In the genomic region with DNA sequence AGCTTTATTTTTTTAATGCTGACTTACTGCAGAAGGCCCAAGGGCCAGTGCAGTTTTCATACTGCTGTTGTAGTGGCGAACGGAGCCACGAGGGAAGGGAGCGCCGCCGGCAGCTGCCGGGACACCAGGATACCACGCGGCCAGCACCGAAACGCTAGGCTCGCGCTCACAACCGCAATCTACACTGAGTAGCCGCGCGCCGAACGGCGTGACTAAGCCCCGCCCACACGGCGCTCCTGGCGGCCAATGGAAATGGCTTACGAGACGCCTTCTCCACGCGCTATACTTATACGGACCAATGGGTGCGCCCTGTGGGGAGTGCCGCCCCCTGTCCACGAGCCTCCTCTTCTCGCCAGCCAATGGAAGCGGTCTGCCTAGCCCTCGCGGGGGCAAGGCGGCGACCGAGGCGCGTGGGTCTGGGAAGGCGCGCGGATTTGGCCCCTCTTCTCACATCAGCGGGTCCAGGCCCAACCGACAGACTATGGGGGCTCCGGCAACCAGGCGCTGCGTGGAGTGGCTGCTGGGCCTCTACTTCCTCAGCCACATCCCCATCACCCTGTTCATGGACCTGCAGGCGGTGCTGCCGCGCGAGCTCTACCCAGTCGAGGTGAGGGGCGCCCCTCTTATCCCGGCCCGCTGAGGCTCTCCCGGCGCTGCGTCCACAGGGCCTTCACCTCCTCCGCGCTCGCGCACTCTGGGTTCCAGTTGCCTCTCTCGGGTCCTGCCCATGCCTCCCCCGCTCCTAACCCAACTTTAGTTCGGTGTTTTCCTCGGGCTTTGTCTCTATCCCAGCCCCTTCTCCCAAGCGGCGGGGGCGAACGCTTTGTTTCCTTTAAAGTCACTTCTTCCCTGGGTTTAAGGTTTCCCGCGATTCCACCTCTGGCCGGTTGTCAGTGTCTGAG, we compare ENCODE assay signal across 1 cellular context.
TF ChIP-seq lines count a peak whose summit lies in the region.

A gene (plus strand): TSS at position 442 of the 902 bp plus-strand sequence. CDS start 40 bp downstream, at position 482.

TF ChIP-seq in K562, 482 proteins besides CTCF, POLR2A, EP300 and RAD21 (continued from another document and continues in another):
- TF ChIP-seq, protein P1, sequence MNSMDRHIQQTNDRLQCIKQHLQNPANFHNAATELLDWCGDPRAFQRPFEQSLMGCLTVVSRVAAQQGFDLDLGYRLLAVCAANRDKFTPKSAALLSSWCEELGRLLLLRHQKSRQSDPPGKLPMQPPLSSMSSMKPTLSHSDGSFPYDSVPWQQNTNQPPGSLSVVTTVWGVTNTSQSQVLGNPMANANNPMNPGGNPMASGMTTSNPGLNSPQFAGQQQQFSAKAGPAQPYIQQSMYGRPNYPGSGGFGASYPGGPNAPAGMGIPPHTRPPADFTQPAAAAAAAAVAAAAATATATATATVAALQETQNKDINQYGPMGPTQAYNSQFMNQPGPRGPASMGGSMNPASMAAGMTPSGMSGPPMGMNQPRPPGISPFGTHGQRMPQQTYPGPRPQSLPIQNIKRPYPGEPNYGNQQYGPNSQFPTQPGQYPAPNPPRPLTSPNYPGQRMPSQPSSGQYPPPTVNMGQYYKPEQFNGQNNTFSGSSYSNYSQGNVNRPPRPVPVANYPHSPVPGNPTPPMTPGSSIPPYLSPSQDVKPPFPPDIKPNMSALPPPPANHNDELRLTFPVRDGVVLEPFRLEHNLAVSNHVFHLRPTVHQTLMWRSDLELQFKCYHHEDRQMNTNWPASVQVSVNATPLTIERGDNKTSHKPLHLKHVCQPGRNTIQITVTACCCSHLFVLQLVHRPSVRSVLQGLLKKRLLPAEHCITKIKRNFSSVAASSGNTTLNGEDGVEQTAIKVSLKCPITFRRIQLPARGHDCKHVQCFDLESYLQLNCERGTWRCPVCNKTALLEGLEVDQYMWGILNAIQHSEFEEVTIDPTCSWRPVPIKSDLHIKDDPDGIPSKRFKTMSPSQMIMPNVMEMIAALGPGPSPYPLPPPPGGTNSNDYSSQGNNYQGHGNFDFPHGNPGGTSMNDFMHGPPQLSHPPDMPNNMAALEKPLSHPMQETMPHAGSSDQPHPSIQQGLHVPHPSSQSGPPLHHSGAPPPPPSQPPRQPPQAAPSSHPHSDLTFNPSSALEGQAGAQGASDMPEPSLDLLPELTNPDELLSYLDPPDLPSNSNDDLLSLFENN (IDR thresholded peaks at IDR 0.05; ENCODE audit: low read depth in 2 of 2, low read length in 2 of 2), result no peak
- no peak for TF ChIP-seq KLF1 (tag; IDR thresholded peaks at IDR 0.05)
- no peak for TF ChIP-seq ZNF146 (CRISPR knock-in tag; IDR thresholded peaks at IDR 0.05; ENCODE audit: unreplicated experiment)
- TF ChIP-seq NFE2L1 (tag; IDR thresholded peaks at IDR 0.05; ENCODE audit: borderline replicate concordance, low read depth), result no peak
- peak; percentile 78; the same call in 1 of the 2 replicates for TF ChIP-seq MBD2 (IDR thresholded peaks at IDR 0.05; ENCODE audit: borderline replicate concordance, low read depth)
- TF ChIP-seq MYNN (IDR thresholded peaks at IDR 0.05), result no peak
- TF ChIP-seq MYNN (CRISPR knock-in tag; IDR thresholded peaks at IDR 0.05), result no peak
- TF ChIP-seq, protein P2, sequence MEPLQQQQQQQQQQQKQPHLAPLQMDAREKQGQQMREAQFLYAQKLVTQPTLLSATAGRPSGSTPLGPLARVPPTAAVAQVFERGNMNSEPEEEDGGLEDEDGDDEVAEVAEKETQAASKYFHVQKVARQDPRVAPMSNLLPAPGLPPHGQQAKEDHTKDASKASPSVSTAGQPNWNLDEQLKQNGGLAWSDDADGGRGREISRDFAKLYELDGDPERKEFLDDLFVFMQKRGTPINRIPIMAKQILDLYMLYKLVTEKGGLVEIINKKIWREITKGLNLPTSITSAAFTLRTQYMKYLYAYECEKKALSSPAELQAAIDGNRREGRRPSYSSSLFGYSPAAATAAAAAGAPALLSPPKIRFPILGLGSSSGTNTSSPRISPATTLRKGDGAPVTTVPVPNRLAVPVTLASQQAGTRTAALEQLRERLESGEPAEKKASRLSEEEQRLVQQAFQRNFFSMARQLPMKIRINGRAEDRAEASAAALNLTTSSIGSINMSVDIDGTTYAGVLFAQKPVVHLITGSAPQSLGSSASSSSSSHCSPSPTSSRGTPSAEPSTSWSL (CRISPR knock-in tag; IDR thresholded peaks at IDR 0.05; ENCODE audit: borderline replicate concordance), result no peak
- TF ChIP-seq, protein P3, sequence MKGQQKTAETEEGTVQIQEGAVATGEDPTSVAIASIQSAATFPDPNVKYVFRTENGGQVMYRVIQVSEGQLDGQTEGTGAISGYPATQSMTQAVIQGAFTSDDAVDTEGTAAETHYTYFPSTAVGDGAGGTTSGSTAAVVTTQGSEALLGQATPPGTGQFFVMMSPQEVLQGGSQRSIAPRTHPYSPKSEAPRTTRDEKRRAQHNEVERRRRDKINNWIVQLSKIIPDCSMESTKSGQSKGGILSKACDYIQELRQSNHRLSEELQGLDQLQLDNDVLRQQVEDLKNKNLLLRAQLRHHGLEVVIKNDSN (CRISPR knock-in tag; IDR thresholded peaks at IDR 0.05), result no peak; the same call in none of the 2 replicates
- TF ChIP-seq SRSF9 (IDR thresholded peaks at IDR 0.05; ENCODE audit: borderline replicate concordance, low read depth, low read length), result no peak
- TF ChIP-seq KDM2B (CRISPR knock-in tag; IDR thresholded peaks at IDR 0.05), result no peak
- no peak for TF ChIP-seq GTF2E2 (tag; IDR thresholded peaks at IDR 0.05)
- TF ChIP-seq PHF20 (IDR thresholded peaks at IDR 0.05; ENCODE audit: partially characterized antibody), result peak; percentile 57
- TF ChIP-seq POLR3A (IDR thresholded peaks at IDR 0.05; ENCODE audit: borderline replicate concordance, extremely low read depth, insufficient read depth, insufficient read length), result no peak
- peak; percentile 70; the same call in 1 of the 2 replicates for TF ChIP-seq SIN3B (IDR thresholded peaks at IDR 0.05; ENCODE audit: low read depth)
- TF ChIP-seq CBX2 (IDR thresholded peaks at IDR 0.05; ENCODE audit: insufficient read depth, low read length, poor library complexity, severe bottlenecking), result no peak
- TF ChIP-seq, protein P4, sequence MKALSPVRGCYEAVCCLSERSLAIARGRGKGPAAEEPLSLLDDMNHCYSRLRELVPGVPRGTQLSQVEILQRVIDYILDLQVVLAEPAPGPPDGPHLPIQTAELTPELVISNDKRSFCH (CRISPR knock-in tag; IDR thresholded peaks at IDR 0.05), result no peak
- TF ChIP-seq, protein P4 (tag; IDR thresholded peaks at IDR 0.05), result no peak
- TF ChIP-seq, protein P5, sequence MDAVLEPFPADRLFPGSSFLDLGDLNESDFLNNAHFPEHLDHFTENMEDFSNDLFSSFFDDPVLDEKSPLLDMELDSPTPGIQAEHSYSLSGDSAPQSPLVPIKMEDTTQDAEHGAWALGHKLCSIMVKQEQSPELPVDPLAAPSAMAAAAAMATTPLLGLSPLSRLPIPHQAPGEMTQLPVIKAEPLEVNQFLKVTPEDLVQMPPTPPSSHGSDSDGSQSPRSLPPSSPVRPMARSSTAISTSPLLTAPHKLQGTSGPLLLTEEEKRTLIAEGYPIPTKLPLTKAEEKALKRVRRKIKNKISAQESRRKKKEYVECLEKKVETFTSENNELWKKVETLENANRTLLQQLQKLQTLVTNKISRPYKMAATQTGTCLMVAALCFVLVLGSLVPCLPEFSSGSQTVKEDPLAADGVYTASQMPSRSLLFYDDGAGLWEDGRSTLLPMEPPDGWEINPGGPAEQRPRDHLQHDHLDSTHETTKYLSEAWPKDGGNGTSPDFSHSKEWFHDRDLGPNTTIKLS (IDR thresholded peaks at IDR 0.05; ENCODE audit: borderline replicate concordance, low read depth), result no peak; the same call in 1 of the 2 replicates
- TF ChIP-seq PTTG1 (tag; IDR thresholded peaks at IDR 0.05; ENCODE audit: low read depth), result no peak
- TF ChIP-seq SREBF2 (CRISPR knock-in tag; IDR thresholded peaks at IDR 0.05), result 0 out of 2 replicates have a peak, but pooled peaks have one; percentile 76
- TF ChIP-seq, protein P6, sequence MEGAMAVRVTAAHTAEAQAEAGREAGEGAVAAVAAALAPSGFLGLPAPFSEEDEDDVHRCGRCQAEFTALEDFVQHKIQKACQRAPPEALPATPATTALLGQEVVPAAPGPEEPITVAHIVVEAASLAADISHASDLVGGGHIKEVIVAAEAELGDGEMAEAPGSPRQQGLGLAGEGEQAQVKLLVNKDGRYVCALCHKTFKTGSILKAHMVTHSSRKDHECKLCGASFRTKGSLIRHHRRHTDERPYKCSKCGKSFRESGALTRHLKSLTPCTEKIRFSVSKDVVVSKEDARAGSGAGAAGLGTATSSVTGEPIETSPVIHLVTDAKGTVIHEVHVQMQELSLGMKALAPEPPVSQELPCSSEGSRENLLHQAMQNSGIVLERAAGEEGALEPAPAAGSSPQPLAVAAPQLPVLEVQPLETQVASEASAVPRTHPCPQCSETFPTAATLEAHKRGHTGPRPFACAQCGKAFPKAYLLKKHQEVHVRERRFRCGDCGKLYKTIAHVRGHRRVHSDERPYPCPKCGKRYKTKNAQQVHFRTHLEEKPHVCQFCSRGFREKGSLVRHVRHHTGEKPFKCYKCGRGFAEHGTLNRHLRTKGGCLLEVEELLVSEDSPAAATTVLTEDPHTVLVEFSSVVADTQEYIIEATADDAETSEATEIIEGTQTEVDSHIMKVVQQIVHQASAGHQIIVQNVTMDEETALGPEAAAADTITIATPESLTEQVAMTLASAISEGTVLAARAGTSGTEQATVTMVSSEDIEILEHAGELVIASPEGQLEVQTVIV (CRISPR knock-in tag; IDR thresholded peaks at IDR 0.05; ENCODE audit: borderline replicate concordance), result no peak
- TF ChIP-seq, protein P7, sequence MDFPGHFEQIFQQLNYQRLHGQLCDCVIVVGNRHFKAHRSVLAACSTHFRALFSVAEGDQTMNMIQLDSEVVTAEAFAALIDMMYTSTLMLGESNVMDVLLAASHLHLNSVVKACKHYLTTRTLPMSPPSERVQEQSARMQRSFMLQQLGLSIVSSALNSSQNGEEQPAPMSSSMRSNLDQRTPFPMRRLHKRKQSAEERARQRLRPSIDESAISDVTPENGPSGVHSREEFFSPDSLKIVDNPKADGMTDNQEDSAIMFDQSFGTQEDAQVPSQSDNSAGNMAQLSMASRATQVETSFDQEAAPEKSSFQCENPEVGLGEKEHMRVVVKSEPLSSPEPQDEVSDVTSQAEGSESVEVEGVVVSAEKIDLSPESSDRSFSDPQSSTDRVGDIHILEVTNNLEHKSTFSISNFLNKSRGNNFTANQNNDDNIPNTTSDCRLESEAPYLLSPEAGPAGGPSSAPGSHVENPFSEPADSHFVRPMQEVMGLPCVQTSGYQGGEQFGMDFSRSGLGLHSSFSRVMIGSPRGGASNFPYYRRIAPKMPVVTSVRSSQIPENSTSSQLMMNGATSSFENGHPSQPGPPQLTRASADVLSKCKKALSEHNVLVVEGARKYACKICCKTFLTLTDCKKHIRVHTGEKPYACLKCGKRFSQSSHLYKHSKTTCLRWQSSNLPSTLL (IDR thresholded peaks at IDR 0.05), result no peak
- TF ChIP-seq TRIM28 (IDR thresholded peaks at IDR 0.05), result no peak
- peak; percentile 65; the same call in 1 of the 2 replicates for TF ChIP-seq RB1 (IDR thresholded peaks at IDR 0.05; ENCODE audit: low read depth)
- TF ChIP-seq MCM3 (IDR thresholded peaks at IDR 0.05), result no peak
- peak; percentile 25 for TF ChIP-seq SAP30 (IDR thresholded peaks at IDR 0.05; ENCODE audit: borderline replicate concordance, insufficient read depth, low read depth, low read length, poor library complexity, severe bottlenecking)
- no peak for TF ChIP-seq ZNF780A (CRISPR knock-in tag; IDR thresholded peaks at IDR 0.05)
- TF ChIP-seq TAF1 (IDR thresholded peaks at IDR 0.05; ENCODE audit: control insufficient read depth, extremely low read depth, insufficient read depth, low read length, severe bottlenecking), result peak; percentile 90
- peak; percentile 65 for TF ChIP-seq HNRNPLL (IDR thresholded peaks at IDR 0.05; ENCODE audit: low read depth, low read length, poor library complexity, severe bottlenecking)
- no peak for TF ChIP-seq E2F3 (CRISPR knock-in tag; IDR thresholded peaks at IDR 0.05)
- no peak for TF ChIP-seq SLC30A9 (CRISPR knock-in tag; IDR thresholded peaks at IDR 0.05)
- peak; percentile 75; the same call in 1 of the 2 replicates for TF ChIP-seq MTA1 (IDR thresholded peaks at IDR 0.05; ENCODE audit: borderline replicate concordance)
- no peak for TF ChIP-seq ZNF217 (CRISPR knock-in tag; IDR thresholded peaks at IDR 0.05)
- peak; percentile 51; the same call in 1 of the 2 replicates for TF ChIP-seq ATF1 (CRISPR knock-in tag; IDR thresholded peaks at IDR 0.05)
- peak; percentile 96 for TF ChIP-seq ATF1 (tag; IDR thresholded peaks at IDR 0.05)
- peak; percentile 95 for TF ChIP-seq EP400 (IDR thresholded peaks at IDR 0.05)
- TF ChIP-seq POLR2G (IDR thresholded peaks at IDR 0.05; ENCODE audit: low read depth, low read length), result peak; percentile 94
- TF ChIP-seq TARDBP (IDR thresholded peaks at IDR 0.05), result peak; percentile 90
- TF ChIP-seq DMBX1 (CRISPR knock-in tag; IDR thresholded peaks at IDR 0.05; ENCODE audit: borderline replicate concordance), result no peak
- TF ChIP-seq BRD9 (IDR thresholded peaks at IDR 0.05; ENCODE audit: low read depth, partially characterized antibody), result peak; percentile 72
- no peak for TF ChIP-seq ZNF143 (CRISPR knock-in tag; IDR thresholded peaks at IDR 0.05)
- no peak for TF ChIP-seq CBX8 (IDR thresholded peaks at IDR 0.05; ENCODE audit: borderline replicate concordance, extremely low read depth, low read depth, low read length, poor library complexity, severe bottlenecking)
- TF ChIP-seq NFRKB (IDR thresholded peaks at IDR 0.05; ENCODE audit: low read depth), result peak; percentile 18; the same call in 1 of the 2 replicates
- no peak for TF ChIP-seq ADNP (tag; IDR thresholded peaks at IDR 0.05)
- no peak for TF ChIP-seq IFI16 (CRISPR knock-in tag; IDR thresholded peaks at IDR 0.05)
- TF ChIP-seq GABPB1 (CRISPR knock-in tag; IDR thresholded peaks at IDR 0.05), result 0 out of 2 replicates have a peak, but pooled peaks have one; percentile 50
- no peak for TF ChIP-seq ZFP36 (IDR thresholded peaks at IDR 0.05; ENCODE audit: low read depth, low read length, partially characterized antibody)
- TF ChIP-seq KAT2B (IDR thresholded peaks at IDR 0.05; ENCODE audit: low read depth, low read length), result no peak
- peak; percentile 88 for TF ChIP-seq SP1 (CRISPR knock-in tag; IDR thresholded peaks at IDR 0.05)
- no peak for TF ChIP-seq ZKSCAN3 (CRISPR knock-in tag; IDR thresholded peaks at IDR 0.05)
- peak; percentile 76 for TF ChIP-seq GATAD2B (IDR thresholded peaks at IDR 0.05; ENCODE audit: borderline replicate concordance)
